23 cellular contexts compared by ENCODE assay signal in genomic region chr4:6307891-6308290, GRCh38. TPM values are rescaled to one million over a fixed set of nuclear protein-coding genes. Genes with fewer than 3 reads are reported as not detected.
DNase-seq lines count a peak whose midpoint lies in the region; ATAC-seq and TF ChIP-seq lines count a peak whose summit lies in the region.
"Had no signal": no experiment of that assay in that cellular context is flagged by ENCODE, and none has a peak within 500 bp of the region (broad histone marks: within the 10 kb centered on the region; RNA-seq: fewer than 3 reads in every experiment).

No MANE protein-coding gene starts in this region.

- TF ChIP-seq CTCF in psoas muscle (IDR thresholded peaks at IDR 0.05) = no peak

- no peak for ATAC-seq in psoas muscle
- no peak for ATAC-seq in activated T-cell treated with anti-CD3 and anti-CD28 coated beads, Interleukin-2, amount 50 U/mL, for 4 hours

- no peak overlapping the region for H3K4me3 ChIP-seq in psoas muscle
- H3K4me3 ChIP-seq: HAP-1, MG63, SJSA1 had no signal

- peaks cover 48% of the 10 kb centered on the region for H3K27me3 Mint-ChIP-seq in activated T-cell treated with anti-CD3 and anti-CD28 coated beads, Interleukin-2, amount 50 U/mL, for 4 hours (ENCODE audit: low read depth)

- peaks cover 0 to 5% of the 10 kb centered on the region in 2 donors for H3K36me3 ChIP-seq in psoas muscle (ENCODE audit: insufficient read depth in 1 of 2, low read depth in 1 of 2)
- H3K36me3 ChIP-seq: HAP-1, MG63, SJSA1 had no signal

- no peaks in the 10 kb centered on the region for H3K4me1 ChIP-seq in psoas muscle
- H3K4me1 ChIP-seq: Caco-2, HAP-1, SJSA1 had no signal

- H3K9me3 ChIP-seq in psoas muscle = no peaks in the 10 kb centered on the region
- H3K9me3 ChIP-seq: Caco-2, MG63, SJSA1 had no signal

- H3K4me3 Mint-ChIP-seq in activated T-cell treated with anti-CD3 and anti-CD28 coated beads, Interleukin-2, amount 50 U/mL, for 4 hours = no peak overlapping the region
- H3K4me3 Mint-ChIP-seq: HFFc6 had no signal

- peaks cover 0 to 55% (median 10%) of the 10 kb centered on the region in 3 donors for H3K27me3 ChIP-seq in psoas muscle (ENCODE audit: insufficient read depth in 3 of 3, low read length in 2 of 3)
- H3K27me3 ChIP-seq: SJSA1 had no signal

- no peaks in the 10 kb centered on the region for H3K9me3 Mint-ChIP-seq in activated T-cell treated with anti-CD3 and anti-CD28 coated beads, Interleukin-2, amount 50 U/mL, for 4 hours
- H3K9me3 Mint-ChIP-seq: CD8-positive, alpha-beta T cell had no signal

- H3K36me3 Mint-ChIP-seq in activated T-cell treated with anti-CD3 and anti-CD28 coated beads, Interleukin-2, amount 50 U/mL, for 4 hours (ENCODE audit: insufficient read depth) = no peaks in the 10 kb centered on the region
- H3K36me3 Mint-ChIP-seq: CD8-positive, alpha-beta T cell had no signal

- H3K27ac ChIP-seq in psoas muscle = no peak overlapping the region
- H3K27ac ChIP-seq: C4-2B, SJSA1 had no signal

- intact Hi-C loops in psoas muscle (cut with DNase I) = no loop called here

- 55 to 70% (median 68%) methylated on average over 8 of the region's 8 CpGs for WGBS in psoas muscle, 3 donors

- DNase-seq in NCI-H82 (lab: John Stamatoyannopoulos, UW) (peak; percentile 5), NCI-H82 treated with DMSO at 0.1 percent for 48 hours (lab: John Stamatoyannopoulos, UW; ENCODE audit: unreplicated experiment) (no peak), NCI-H2171 (lab: John Stamatoyannopoulos, UW) (peak; percentile 3), cerebellar cortex (ENCODE audit: low spot score) (peak; percentile 82), psoas muscle (no peak), midbrain (lab: John Stamatoyannopoulos, UW) (no peak)
- no peak for DNase-seq in activated T-cell treated with anti-CD3 and anti-CD28 coated beads, Interleukin-2, amount 50 U/mL, for 4 hours
- DNase-seq: 8988T, Caco-2, GOT3, HFFc6, IMR-90, KG1, MG63, NCI-H1105 treated with DMSO at 0.1 percent for 48 hours, NCI-H2029 treated with DMSO at 0.1 percent for 48 hours, NCI-H510A treated with DMSO at 0.1 percent for 48 hours, Right ventricle myocardium superior, RPMI8226 had no signal

- H3K4me1 Mint-ChIP-seq in activated T-cell treated with anti-CD3 and anti-CD28 coated beads, Interleukin-2, amount 50 U/mL, for 4 hours (ENCODE audit: low read depth) = peaks cover 10% of the 10 kb centered on the region

RNA-seq across cellular contexts. Expression of gene WFS1, which starts 38.2 kb away (rescaled TPM):
- 10 to 100 TPM in 2 of 4 donors, 1 to 10 TPM in 2; 8.0 to 13.3 (median 10.0) TPM for total RNA-seq in psoas muscle
- 10 to 100 TPM in 1 of 3 donors, 1 to 10 TPM in 2; 5.9 to 13.2 (median 7.0) TPM for polyA plus RNA-seq in psoas muscle
- total RNA-seq in activated T-cell treated with anti-CD3 and anti-CD28 coated beads, Interleukin-2, amount 50 U/mL, for 4 hours = 1 to 10 TPM; 7.0 to 7.7 (median 7.3) TPM

Comparison
In these comparisons a context has a peak if more than half of its experiments do, and no peak if none do; other contexts are left out.
1. DNase-seq: peak in NCI-H82 (single experiment), NCI-H2171 (single experiment) and cerebellar cortex (single experiment); none in NCI-H82 treated with DMSO at 0.1 percent for 48 hours (single experiment), psoas muscle (0 of 2), activated T-cell treated with anti-CD3 and anti-CD28 coated beads, Interleukin-2, amount 50 U/mL, for 4 hours (single experiment) and midbrain (single experiment).